In genomic region chr12:47821346-47821706, GRCh38 we compare ENCODE assay signal across 8 cellular contexts. TPM values are rescaled to one million over a fixed set of nuclear protein-coding genes. Genes with fewer than 3 reads are reported as not detected.
DNase-seq lines count a peak whose midpoint lies in the region; ATAC-seq and TF ChIP-seq lines count a peak whose summit lies in the region.

No MANE protein-coding gene starts in this region.

- ATAC-seq in foreskin keratinocyte = no peak

- CTCF ChIA-PET in activated CD4-positive, alpha-beta memory T cell treated with anti-CD3 and anti-CD28 coated beads, Interleukin-2, amount 10 ng/mL, durations not matched to agents 7 days and 5 days (lab: Charles Lee) = interaction anchor here (0.7 to 7.1 kb wide), 4 partner anchors 10 to 55 kb away, joined by 4 to 119 read pairs (median 56); no protein-coding TSS in a partner anchor

- peaks cover 30% of the 10 kb centered on the region for H3K36me3 Mint-ChIP-seq in activated CD4-positive, alpha-beta memory T cell treated with anti-CD3 and anti-CD28 coated beads, Interleukin-2, amount 10 ng/mL, durations not matched to agents 7 days and 5 days (ENCODE audit: low read depth)

- H2AFZ ChIP-seq in GM23248 = peak overlapping the region; percentile 66
- no peak overlapping the region for H2AFZ ChIP-seq in hepatocyte

- DNase-seq in GM23248 = peak; percentile 81
- DNase-seq in activated CD4-positive, alpha-beta memory T cell treated with anti-CD3 and anti-CD28 coated beads, Interleukin-2, amount 10 ng/mL, durations not matched to agents 7 days and 5 days = no peak
- DNase-seq in hepatocyte (ENCODE audit: low spot score) = no peak
- DNase-seq in NCI-H526 treated with DMSO at 0.1 percent for 48 hours (lab: John Stamatoyannopoulos, UW) = no peak
- DNase-seq in NCI-H2196 treated with DMSO at 0.1 percent for 48 hours (lab: John Stamatoyannopoulos, UW; ENCODE audit: unreplicated experiment) = no peak
- DNase-seq in foreskin keratinocyte = no peak
- DNase-seq in stimulated activated CD4-positive, alpha-beta T cell treated with anti-CD3 and anti-CD28 coated beads, Interleukin-15, amount 100 ng/mL, for 24 hours = no peak

- H3K4me1 ChIP-seq in GM23248 (ENCODE audit: insufficient read depth) (peaks cover 68% of the 10 kb centered on the region), hepatocyte (ENCODE audit: insufficient read depth) (peaks cover 51% of the 10 kb centered on the region), foreskin keratinocyte (peaks cover 30% of the 10 kb centered on the region)

- H3K9ac ChIP-seq in GM23248 = peak overlapping the region; percentile 93

- WGBS in GM23248 (ENCODE audit: low coverage in 1 of 2, low lambda C conversion rate in 2 of 2, missing lambda C conversion rate in 2 of 2), 2 experiments = 27 to 32% methylated on average over 4 of the region's 4 CpGs
- WGBS in hepatocyte (ENCODE audit: low lambda C conversion rate, missing lambda C conversion rate) = 97% methylated on average over 4 of the region's 4 CpGs

- H3K36me3 ChIP-seq in GM23248 (ENCODE audit: low read depth) (no peaks in the 10 kb centered on the region), hepatocyte (replicated peaks; ENCODE audit: insufficient read depth, low read depth) (no peaks in the 10 kb centered on the region)

- H3K27me3 ChIP-seq in GM23248 (replicated peaks; ENCODE audit: insufficient read depth) (no peaks in the 10 kb centered on the region), hepatocyte (no peaks in the 10 kb centered on the region), foreskin keratinocyte (no peaks in the 10 kb centered on the region)

- H3K9me3 Mint-ChIP-seq in activated CD4-positive, alpha-beta memory T cell treated with anti-CD3 and anti-CD28 coated beads, Interleukin-2, amount 10 ng/mL, durations not matched to agents 7 days and 5 days = no peaks in the 10 kb centered on the region

- peak overlapping the region; percentile 89 for H3K4me2 ChIP-seq in GM23248 (ENCODE audit: unreplicated experiment)
- peak overlapping the region; percentile 95 for H3K4me2 ChIP-seq in hepatocyte

- H3K27ac ChIP-seq in GM23248 (peak overlapping the region; percentile 99), hepatocyte (peak overlapping the region; percentile 98), skin epidermis (peak overlapping the region in 20 of 21 experiments; percentile 88 to 99 (median 97)), foreskin keratinocyte (no peak overlapping the region)

- peak overlapping the region; percentile 92 for H3K27ac Mint-ChIP-seq in activated CD4-positive, alpha-beta memory T cell treated with anti-CD3 and anti-CD28 coated beads, Interleukin-2, amount 10 ng/mL, durations not matched to agents 7 days and 5 days

- TF ChIP-seq CTCF in hepatocyte (IDR thresholded peaks at IDR 0.05; ENCODE audit: poor library complexity) (no peak), foreskin keratinocyte (conservative IDR thresholded peaks at IDR 0.05) (no peak)

- in situ Hi-C loops in GM23248 (cut with MboI) = no loop called here

- H3K9me2 ChIP-seq in GM23248 (ENCODE audit: insufficient read depth) (no peaks in the 10 kb centered on the region), hepatocyte (replicated peaks; ENCODE audit: insufficient read depth) (no peaks in the 10 kb centered on the region)

- peaks cover 45% of the 10 kb centered on the region for H3F3A ChIP-seq in GM23248 (ENCODE audit: insufficient read depth)

- no peaks in the 10 kb centered on the region for H3K27me3 Mint-ChIP-seq in activated CD4-positive, alpha-beta memory T cell treated with anti-CD3 and anti-CD28 coated beads, Interleukin-2, amount 10 ng/mL, durations not matched to agents 7 days and 5 days

- POLR2A ChIA-PET in activated CD4-positive, alpha-beta memory T cell treated with anti-CD3 and anti-CD28 coated beads, Interleukin-2, amount 10 ng/mL, durations not matched to agents 7 days and 5 days (lab: Charles Lee) = interaction anchor here (0.8 to 37.8 kb wide), 4 partner anchors 12 to 64 kb away, joined by 4 to 1018 read pairs (median 135); no protein-coding TSS in a partner anchor

- H3K4me1 Mint-ChIP-seq in activated CD4-positive, alpha-beta memory T cell treated with anti-CD3 and anti-CD28 coated beads, Interleukin-2, amount 10 ng/mL, durations not matched to agents 7 days and 5 days = peaks cover 65% of the 10 kb centered on the region

- peaks cover 36% of the 10 kb centered on the region for H3K79me2 ChIP-seq in GM23248 (ENCODE audit: insufficient read depth)
- peaks cover 48% of the 10 kb centered on the region for H3K79me2 ChIP-seq in hepatocyte

- H4K20me1 ChIP-seq in GM23248 (ENCODE audit: insufficient read depth) (no peaks in the 10 kb centered on the region), hepatocyte (ENCODE audit: insufficient read depth, poor library complexity, severe bottlenecking) (peaks cover 2% of the 10 kb centered on the region)

- H3K9me3 ChIP-seq in GM23248 (ENCODE audit: low read depth) (no peaks in the 10 kb centered on the region), hepatocyte (ENCODE audit: low read depth) (no peaks in the 10 kb centered on the region)

- H3K4me3 ChIP-seq in GM23248 (peak overlapping the region; percentile 82; the same call in 1 of the 2 replicates), hepatocyte (no peak overlapping the region), skin epidermis (peak overlapping the region in 1 of 7 experiments; percentile 80)

- peak overlapping the region; percentile 88 for H3K4me3 Mint-ChIP-seq in activated CD4-positive, alpha-beta memory T cell treated with anti-CD3 and anti-CD28 coated beads, Interleukin-2, amount 10 ng/mL, durations not matched to agents 7 days and 5 days

RNA-seq across cellular contexts. Expression of gene HDAC7, which starts 1.6 kb away (rescaled TPM):
- total RNA-seq in GM23248 (2014; rRNA removed; shearing (Covaris generic)) = 62.9 and 72.3 TPM in 2 replicates
- 45.3 and 46.2 TPM in 2 replicates for polyA plus RNA-seq in GM23248 (2016; fragmentation: Nextera tagmentation; extraction: Ambion mirVana)
- total RNA-seq in activated CD4-positive, alpha-beta memory T cell treated with anti-CD3 and anti-CD28 coated beads, Interleukin-2, amount 10 ng/mL, durations not matched to agents 7 days and 5 days = 100 to 1,000 TPM; 315 to 328 TPM
- total RNA-seq in hepatocyte = 17.9 and 19.0 TPM in 2 replicates
- polyA plus RNA-seq in hepatocyte = 41.2 and 45.5 TPM in 2 replicates
- 52.3 and 55.8 TPM in 2 replicates for total RNA-seq in foreskin keratinocyte
- polyA plus RNA-seq in foreskin keratinocyte = 47.3 and 51.7 TPM in 2 replicates

RNA-seq across cellular contexts. Expression of gene SLC48A1, which starts 48.3 kb away (rescaled TPM):
- total RNA-seq in GM23248 (2014; rRNA removed; shearing (Covaris generic)) = 16.4 and 20.9 TPM in 2 replicates
- polyA plus RNA-seq in GM23248 (2016; fragmentation: Nextera tagmentation; extraction: Ambion mirVana) (19.1 and 21.8 TPM in 2 replicates), hepatocyte (20.2 and 22.6 TPM in 2 replicates), foreskin keratinocyte (12.0 and 13.2 TPM in 2 replicates)
- 10 to 100 TPM; 19.4 to 22.6 TPM for total RNA-seq in activated CD4-positive, alpha-beta memory T cell treated with anti-CD3 and anti-CD28 coated beads, Interleukin-2, amount 10 ng/mL, durations not matched to agents 7 days and 5 days
- total RNA-seq in hepatocyte (11.2 and 13.0 TPM in 2 replicates), foreskin keratinocyte (14.5 and 14.9 TPM in 2 replicates)
